ENCODE assay signal across 9 cellular contexts in genomic region chr5:116571568-116572321, GRCh38. TPM values are rescaled to one million over a fixed set of nuclear protein-coding genes. Genes with fewer than 3 reads are reported as not detected.
DNase-seq lines count a peak whose midpoint lies in the region; ATAC-seq, FAIRE-seq and TF ChIP-seq lines count a peak whose summit lies in the region.
"Had no signal": no experiment of that assay in that cellular context is flagged by ENCODE, and none has a peak within 500 bp of the region (broad histone marks: within the 10 kb centered on the region; RNA-seq: fewer than 3 reads in every experiment).

No MANE protein-coding gene starts in this region.

- peak overlapping the region; percentile 100 for H3K4me2 ChIP-seq in keratinocyte (ENCODE audit: control insufficient read depth, extremely low read depth, insufficient read depth, low read depth, low read length)

- no peak overlapping the region for H3K9ac ChIP-seq in keratinocyte (ENCODE audit: control insufficient read depth, extremely low read depth, insufficient read depth, low read length)

- POLR2A ChIA-PET in HEK293 (lab: Yijun Ruan, JAX) = no interaction called here

- DNase-seq in astrocyte of the cerebellum (ENCODE audit: low read depth) = no peak
- DNase-seq in keratinocyte (ENCODE audit: low read depth, low spot score) = no peak
- no peak for DNase-seq in activated naive CD4-positive, alpha-beta T cell treated with anti-CD3 and anti-CD28 coated beads, Interleukin-2, amount 10 ng/mL, durations not matched to agents 7 days and 5 days
- DNase-seq in activated gamma-delta T cell (lab: John Stamatoyannopoulos, UW) = no peak
- DNase-seq in stimulated activated CD4-positive, alpha-beta T cell treated with anti-CD3 and anti-CD28 coated beads, Interleukin-4, amount 100 ng/mL, for 1 hour = no peak

- H3K9me1 ChIP-seq in keratinocyte (ENCODE audit: control insufficient read depth, extremely low read depth, insufficient read depth, low read length) = no peaks in the 10 kb centered on the region

- ATAC-seq in HG02938 (IDR thresholded peaks at IDR 0.05; ENCODE audit: unreplicated experiment) = no peak

- no peaks in the 10 kb centered on the region for H3K9me3 ChIP-seq in HEK293 (ENCODE audit: control insufficient read depth, insufficient read depth, low read depth, low read length)
- no peaks in the 10 kb centered on the region for H3K9me3 ChIP-seq in keratinocyte (ENCODE audit: control insufficient read depth, low read depth, low read length)

- CTCF ChIA-PET in HEK293 (lab: Yijun Ruan, JAX) = interaction anchor here (0.6 to 1.1 kb wide), 6 partner anchors 12 to 572 kb away, joined by 3 to 7 read pairs (median 3); no protein-coding TSS in a partner anchor
- CTCF ChIA-PET in activated naive CD4-positive, alpha-beta T cell treated with anti-CD3 and anti-CD28 coated beads, Interleukin-2, amount 10 ng/mL, durations not matched to agents 7 days and 5 days (lab: Charles Lee) = no interaction called here

- H3K27me3 Mint-ChIP-seq in activated naive CD4-positive, alpha-beta T cell treated with anti-CD3 and anti-CD28 coated beads, Interleukin-2, amount 10 ng/mL, durations not matched to agents 7 days and 5 days = peaks cover 62% of the 10 kb centered on the region

- H4K20me1 ChIP-seq in keratinocyte (ENCODE audit: control insufficient read depth, extremely low read depth, insufficient read depth, low read length) = no peaks in the 10 kb centered on the region

- dilution Hi-C loops in keratinocyte (cut with MboI; ENCODE audit: extremely low pct_ligation_motif_present, low sequenced_read_pairs) = no loop called here

- H3K27me3 ChIP-seq in keratinocyte (ENCODE audit: control insufficient read depth, extremely low read depth, insufficient read depth, low read length) = peaks cover 42% of the 10 kb centered on the region

- no peak for FAIRE-seq in keratinocyte (lab: Jason Lieb, UNC)

- peak overlapping the region; percentile 68 for H3K4me3 ChIP-seq in HEK293 (ENCODE audit: low read depth, low read length)
- H3K4me3 ChIP-seq in astrocyte of the cerebellum (ENCODE audit: low read depth, low read length) = peak overlapping the region; percentile 55
- H3K4me3 ChIP-seq in keratinocyte (ENCODE audit: control insufficient read depth in 2 of 3, extremely low read depth in 1 of 3, insufficient read depth in 2 of 3, low read depth in 1 of 3, low read length in 3 of 3) = peak overlapping the region in 1 of 3 experiments; percentile 36
- peak overlapping the region; percentile 51 to 72 (median 64) for H3K4me3 ChIP-seq in skin epidermis

- no peak overlapping the region for H2AFZ ChIP-seq in keratinocyte (ENCODE audit: control insufficient read depth, low read length)

- H3K27ac ChIP-seq in HEK293 (ENCODE audit: extremely low read depth, low read depth, low read length) (peak overlapping the region; percentile 72; the same call in 1 of the 2 replicates), keratinocyte (ENCODE audit: control insufficient read depth, insufficient read depth, low read length) (no peak overlapping the region), skin epidermis (peak overlapping the region in 4 of 21 experiments; percentile 16 to 79 (median 56))

- no peaks in the 10 kb centered on the region for H3K9me3 Mint-ChIP-seq in activated naive CD4-positive, alpha-beta T cell treated with anti-CD3 and anti-CD28 coated beads, Interleukin-2, amount 10 ng/mL, durations not matched to agents 7 days and 5 days
- H3K9me3 Mint-ChIP-seq: activated T-helper 1 cell treated with anti-CD3 and anti-CD28 coated beads, Interleukin-12 subunit alpha, Interleukin-12 subunit beta, Interleukin-2, Interleukin-4 antibody, amounts not matched to agents 30 ng/mL and 10 ng/mL and 1 ng/mL, durations not matched to agents 14 hours and 24 hours and 36 hours had no signal

- TF ChIP-seq CTCF in HEK293 (tag by site-specific recombination; IDR thresholded peaks at IDR 0.05) = peak; percentile 16
- TF ChIP-seq CTCF in astrocyte of the cerebellum (IDR thresholded peaks at IDR 0.05; ENCODE audit: low read depth, low read length, missing control alignments) = peak; percentile 7
- TF ChIP-seq CTCF in keratinocyte (optimal IDR thresholded peaks at IDR 0.05 in 1 of 3, IDR thresholded peaks at IDR 0.05 in 1 of 3, conservative IDR thresholded peaks at IDR 0.05 in 1 of 3; ENCODE audit: extremely low read depth in 1 of 3, insufficient read depth in 2 of 3, low read length in 3 of 3) = no peak

- no peak overlapping the region for H3K4me3 Mint-ChIP-seq in activated naive CD4-positive, alpha-beta T cell treated with anti-CD3 and anti-CD28 coated beads, Interleukin-2, amount 10 ng/mL, durations not matched to agents 7 days and 5 days

- H3K27ac Mint-ChIP-seq in activated naive CD4-positive, alpha-beta T cell treated with anti-CD3 and anti-CD28 coated beads, Interleukin-2, amount 10 ng/mL, durations not matched to agents 7 days and 5 days = no peak overlapping the region
- H3K27ac Mint-ChIP-seq: activated T-helper 1 cell treated with anti-CD3 and anti-CD28 coated beads, Interleukin-12 subunit alpha, Interleukin-12 subunit beta, Interleukin-2, Interleukin-4 antibody, amounts not matched to agents 30 ng/mL and 10 ng/mL and 1 ng/mL, durations not matched to agents 14 hours and 24 hours and 36 hours had no signal

- no peaks in the 10 kb centered on the region for H3K79me2 ChIP-seq in keratinocyte (ENCODE audit: control insufficient read depth, insufficient read depth, low read length)

- H3K4me1 ChIP-seq in HEK293 (ENCODE audit: control insufficient read depth, insufficient read depth, low read length) (peaks cover 14% of the 10 kb centered on the region), keratinocyte (ENCODE audit: control insufficient read depth, extremely low read depth, insufficient read depth, low read length) (peaks cover 11% of the 10 kb centered on the region)

- H3K36me3 ChIP-seq in HEK293 (ENCODE audit: control insufficient read depth in 2 of 2, insufficient read depth in 1 of 2, low read length in 2 of 2) (no peaks in the 10 kb centered on the region), keratinocyte (ENCODE audit: control insufficient read depth in 2 of 2, extremely low read depth in 1 of 2, insufficient read depth in 2 of 2, low read length in 2 of 2) (no peaks in the 10 kb centered on the region)

- in situ Hi-C loops in astrocyte of the cerebellum (cut with HindIII; ENCODE audit: low sequenced_read_pairs) = no loop called here

- peaks cover 25% of the 10 kb centered on the region for H3K4me1 Mint-ChIP-seq in activated naive CD4-positive, alpha-beta T cell treated with anti-CD3 and anti-CD28 coated beads, Interleukin-2, amount 10 ng/mL, durations not matched to agents 7 days and 5 days

- no peaks in the 10 kb centered on the region for H3K36me3 Mint-ChIP-seq in activated naive CD4-positive, alpha-beta T cell treated with anti-CD3 and anti-CD28 coated beads, Interleukin-2, amount 10 ng/mL, durations not matched to agents 7 days and 5 days

TF ChIP-seq in HEK293, 187 proteins besides CTCF, POLR2A, EP300 and RAD21:
- TF ChIP-seq ZNF501 (tag by site-specific recombination; IDR thresholded peaks at IDR 0.05) = no peak
- no peak for TF ChIP-seq KLF9 (tag by site-specific recombination; IDR thresholded peaks at IDR 0.05; ENCODE audit: low read depth)
- TF ChIP-seq ZNF266 (tag by site-specific recombination; IDR thresholded peaks at IDR 0.05; ENCODE audit: low read depth) = no peak
- TF ChIP-seq ZNF558 (tag by site-specific recombination; IDR thresholded peaks at IDR 0.05) = no peak
- TF ChIP-seq ZBTB44 (tag by site-specific recombination; IDR thresholded peaks at IDR 0.05) = 0 out of 2 replicates have a peak, but pooled peaks have one; percentile 7
- TF ChIP-seq PRDM1 (tag by site-specific recombination; IDR thresholded peaks at IDR 0.05) = peak; percentile 38
TF ChIP-seq in HEK293: peak in this region for 2.

RNA-seq across cellular contexts. Expression of gene SEMA6A, which starts 2.9 kb away (rescaled TPM):
- 0.53 to 0.84 TPM (median 0.68 TPM) in 3 replicates for polyA plus RNA-seq in keratinocyte
- polyA plus RNA-seq in keratinocyte (2011; ENCODE audit: low read depth) = 0.32 TPM
- polyA plus RNA-seq in keratinocyte (2011; cell fraction: cytosol; rRNA removed) = 0.31 and 0.43 TPM in 2 replicates
- polyA plus RNA-seq in keratinocyte (2011; cell fraction: nucleus; rRNA removed) = 2.8 and 3.4 TPM in 2 replicates
- polyA plus RNA-seq in keratinocyte (2012; ENCODE audit: low replicate concordance) = 0.73 and 1.1 TPM in 2 replicates
- polyA minus RNA-seq in keratinocyte = 1.0 to 7.9 TPM (median 1.8 TPM) in 3 replicates
- 1.5 TPM for polyA minus RNA-seq in keratinocyte (2011; cell fraction: cytosol; rRNA and poly(A)+ RNA removed)
- 5.5 and 6.9 TPM in 2 replicates for polyA minus RNA-seq in keratinocyte (2011; cell fraction: nucleus; rRNA and poly(A)+ RNA removed)

Comparison
In these comparisons a context has a peak if more than half of its experiments do, and no peak if none do; other contexts are left out.
1. CTCF ChIP-seq: peak in HEK293 (single experiment) and astrocyte of the cerebellum (single experiment); none in keratinocyte (0 of 3).